32 cellular contexts compared by ENCODE assay signal in genomic region chr12:118488034-118488433, GRCh38.
"Had no signal": no experiment of that assay in that cellular context is flagged by ENCODE, and none has a peak within 500 bp of the region (broad histone marks: within the 10 kb centered on the region; RNA-seq: fewer than 3 reads in every experiment).

No MANE protein-coding gene starts in this region.

- ATAC-seq: activated naive CD4-positive, alpha-beta T cell treated with anti-CD3 and anti-CD28 coated beads, Interleukin-2, amount 50 U/mL, for 72 hours; activated naive CD8-positive, alpha-beta T cell treated with anti-CD3 and anti-CD28 coated beads, Interleukin-2, amount 50 U/mL, for 24 hours; activated T-cell treated with anti-CD3 and anti-CD28 coated beads, Interleukin-2, amount 50 U/mL, for 4 hours; activated T-cell treated with anti-CD3 and anti-CD28 coated beads, Interleukin-2, amount 50 U/mL, for 72 hours; activated T-helper 17 cell treated with anti-CD3 and anti-CD28 coated beads, Interleukin-2, amount 50 U/mL, for 72 hours; body of pancreas had no signal

- H3K36me3 ChIP-seq: adrenal gland, ascending aorta, brain microvascular endothelial cell, breast epithelium, cardiac muscle cell had no signal

- H3K9me3 ChIP-seq: adrenal gland, ascending aorta, body of pancreas had no signal

- DNase-seq: activated effector memory CD4-positive, alpha-beta T cell treated with anti-CD3 and anti-CD28 coated beads, Interleukin-2, amount 50 U/mL, for 16 hours; activated effector memory CD4-positive, alpha-beta T cell treated with Interleukin-2 at 50 U/mL for 16 hours; activated gamma-delta T cell; activated gamma-delta T cell treated with Interleukin-2 at 50 U/mL for 16 hours; activated naive CD4-positive, alpha-beta T cell; activated naive CD4-positive, alpha-beta T cell treated with anti-CD3 and anti-CD28 coated beads for 36 hours; activated naive CD4-positive, alpha-beta T cell treated with anti-CD3 and anti-CD28 coated beads, Interleukin-2, amount 10 ng/mL, durations not matched to agents 7 days and 5 days; activated naive CD4-positive, alpha-beta T cell treated with anti-CD3 and anti-CD28 coated beads, Interleukin-2, amount 50 U/mL, for 16 hours; activated naive CD4-positive, alpha-beta T cell treated with Interleukin-2 at 50 U/mL for 16 hours; activated naive CD8-positive, alpha-beta T cell treated with anti-CD3 and anti-CD28 coated beads for 36 hours; activated naive CD8-positive, alpha-beta T cell treated with anti-CD3 and anti-CD28 coated beads, Interleukin-2, amount 10 ng/mL, durations not matched to agents 7 days and 5 days; activated naive CD8-positive, alpha-beta T cell treated with anti-CD3 and anti-CD28 coated beads, Interleukin-2, amount 50 U/mL, for 24 hours; activated T-cell treated with anti-CD3 and anti-CD28 coated beads, Interleukin-2, amount 50 U/mL, for 1 hour; activated T-cell treated with anti-CD3 and anti-CD28 coated beads, Interleukin-2, amount 50 U/mL, for 24 hours; activated T-cell treated with anti-CD3 and anti-CD28 coated beads, Interleukin-2, amount 50 U/mL, for 4 hours; activated T-cell treated with anti-CD3 and anti-CD28 coated beads, Interleukin-2, amount 50 U/mL, for 48 hours; activated T-cell treated with anti-CD3 and anti-CD28 coated beads, Interleukin-2, amount 50 U/mL, for 72 hours; adrenal gland; amniotic stem cell; amygdala; anterior cingulate cortex; aorta; body of pancreas; brain microvascular endothelial cell; caudate nucleus; central memory CD4-positive, alpha-beta T cell; cerebellar nuclear complex had no signal

- H3K27ac ChIP-seq: ascending aorta, body of pancreas, brain microvascular endothelial cell, breast epithelium, cardiac muscle cell had no signal

- H3K27me3 ChIP-seq: adrenal gland, ascending aorta, body of pancreas, brain microvascular endothelial cell, cardiac muscle cell had no signal

- H3K4me3 ChIP-seq: adrenal gland, ascending aorta, body of pancreas, breast epithelium, cardiac muscle cell had no signal

- H3K4me1 ChIP-seq: adrenal gland, ascending aorta, body of pancreas, breast epithelium had no signal
